ENCODE assay signal across 8 cellular contexts in the genomic region with DNA sequence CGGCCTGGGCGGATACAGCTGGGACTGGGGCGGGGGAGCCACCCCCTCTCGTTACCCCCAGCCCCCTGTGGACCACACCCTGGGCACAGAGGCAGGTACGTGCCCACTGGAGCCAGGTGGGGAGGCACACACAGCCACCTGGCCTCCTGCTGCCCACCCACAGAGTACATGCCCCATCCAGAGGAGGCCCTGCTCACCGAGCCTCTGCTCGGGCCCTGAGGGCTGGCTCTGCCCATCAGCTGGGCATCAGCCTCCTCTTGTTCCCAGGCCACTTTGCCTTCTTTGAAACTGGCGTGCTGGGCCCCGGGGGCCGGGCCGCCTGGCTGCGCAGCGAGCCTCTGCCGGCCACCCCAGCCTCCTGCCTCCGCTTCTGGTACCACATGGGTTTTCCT. TPM values are rescaled to one million over a fixed set of nuclear protein-coding genes. Genes with fewer than 3 reads are reported as not detected.
DNase-seq lines count a peak whose midpoint lies in the region.
"Had no signal": no experiment of that assay in that cellular context is flagged by ENCODE, and none has a peak within 500 bp of the region (broad histone marks: within the 10 kb centered on the region; RNA-seq: fewer than 3 reads in every experiment).

No MANE protein-coding gene starts in this region.

- WGBS in esophagus, 2 donors: 70 to 76% methylated on average over 15 of the region's 15 CpGs

- H3K4me1 ChIP-seq in esophagus (ENCODE audit: control insufficient read depth in 2 of 2, insufficient read depth in 2 of 2, low read length in 1 of 2) (peaks cover 10 to 31% of the 10 kb centered on the region in 2 donors), rectal smooth muscle tissue (ENCODE audit: control insufficient read depth, insufficient read depth, low read length) (peaks cover 4% of the 10 kb centered on the region)

- H3K27me3 ChIP-seq in esophagus (ENCODE audit: control insufficient read depth in 1 of 2, insufficient read depth in 2 of 2, low read length in 2 of 2): no peaks in the 10 kb centered on the region
- no peaks in the 10 kb centered on the region for H3K27me3 ChIP-seq in rectal smooth muscle tissue (ENCODE audit: control insufficient read depth, insufficient read depth, low read length)

- peak; percentile 27 for DNase-seq in activated CD4-positive, CD25-positive, alpha-beta regulatory T cell treated with anti-CD3 and anti-CD28 coated beads, Interleukin-2, amount 50 U/mL, for 72 hours
- no peak for DNase-seq in activated CD4-positive, CD25-positive, alpha-beta regulatory T cell (lab: John Stamatoyannopoulos, UW)
- DNase-seq in A172 (ENCODE audit: low spot score): no peak
- DNase-seq in T-helper 2 cell: no peak
- DNase-seq: activated CD4-positive, alpha-beta T cell treated with anti-CD3 and anti-CD28 coated beads, Interleukin-2, amount 10 ng/mL, durations not matched to agents 7 days and 5 days; NCI-H82 had no signal

- no peak overlapping the region for H3K9ac ChIP-seq in rectal smooth muscle tissue (ENCODE audit: low read length)

- H3K27ac ChIP-seq in esophagus (ENCODE audit: low read depth in 2 of 2, low read length in 1 of 2) (peak overlapping the region; percentile 10 to 75), rectal smooth muscle tissue (ENCODE audit: low read depth, low read length) (peak overlapping the region; percentile 68)

- H3K36me3 ChIP-seq in esophagus (ENCODE audit: control insufficient read depth in 2 of 2, insufficient read depth in 2 of 2, low read length in 1 of 2) (peaks cover 16 to 31% of the 10 kb centered on the region in 2 donors), rectal smooth muscle tissue (ENCODE audit: control insufficient read depth, insufficient read depth, low read length) (peaks cover 11% of the 10 kb centered on the region)

- no peaks in the 10 kb centered on the region for H3K9me3 ChIP-seq in esophagus (ENCODE audit: control insufficient read depth in 2 of 2, insufficient read depth in 1 of 2, low read depth in 1 of 2, low read length in 1 of 2)

- H3K4me3 ChIP-seq in esophagus (ENCODE audit: low read depth in 1 of 2, low read length in 2 of 2) (no peak overlapping the region), rectal smooth muscle tissue (ENCODE audit: low read length) (no peak overlapping the region)

RNA-seq across cellular contexts. Expression of a gene that starts 6.3 kb away (rescaled TPM):
- polyA plus RNA-seq in esophagus: 10 to 100 TPM in 1 of 2 donors, 1 to 10 TPM in 1; 3.9 to 11.5 TPM
- total RNA-seq in A172 (2014; rRNA removed; shearing (Covaris generic)): 7.3 and 8.0 TPM in 2 replicates

RNA-seq across cellular contexts. Expression of a gene that starts 7.7 kb away (rescaled TPM):
- polyA plus RNA-seq in esophagus: 100 to 1,000 TPM; 445 to 637 TPM
- 882 and 886 TPM in 2 replicates for total RNA-seq in A172 (2014; rRNA removed; shearing (Covaris generic))

RNA-seq across cellular contexts. Expression of a gene that starts 9.2 kb away (rescaled TPM):
- polyA plus RNA-seq in esophagus: 100 to 1,000 TPM in 1 of 2 donors, 10 to 100 TPM in 1; 83.1 to 101 TPM
- 119 and 151 TPM in 2 replicates for total RNA-seq in A172 (2014; rRNA removed; shearing (Covaris generic))

RNA-seq across cellular contexts. Expression of a gene that starts 16.2 kb away (rescaled TPM):
- 1 to 10 TPM; 1.9 to 3.7 TPM for polyA plus RNA-seq in esophagus
- 1.8 and 2.1 TPM in 2 replicates for total RNA-seq in A172 (2014; rRNA removed; shearing (Covaris generic))

RNA-seq across cellular contexts. Expression of a gene that starts 27.9 kb away (rescaled TPM):
- polyA plus RNA-seq in esophagus: 10 to 100 TPM; 11.0 to 16.6 TPM
- 20.9 and 28.4 TPM in 2 replicates for total RNA-seq in A172 (2014; rRNA removed; shearing (Covaris generic))
